ENCODE assay signal across 7 cellular contexts in the genomic region with DNA sequence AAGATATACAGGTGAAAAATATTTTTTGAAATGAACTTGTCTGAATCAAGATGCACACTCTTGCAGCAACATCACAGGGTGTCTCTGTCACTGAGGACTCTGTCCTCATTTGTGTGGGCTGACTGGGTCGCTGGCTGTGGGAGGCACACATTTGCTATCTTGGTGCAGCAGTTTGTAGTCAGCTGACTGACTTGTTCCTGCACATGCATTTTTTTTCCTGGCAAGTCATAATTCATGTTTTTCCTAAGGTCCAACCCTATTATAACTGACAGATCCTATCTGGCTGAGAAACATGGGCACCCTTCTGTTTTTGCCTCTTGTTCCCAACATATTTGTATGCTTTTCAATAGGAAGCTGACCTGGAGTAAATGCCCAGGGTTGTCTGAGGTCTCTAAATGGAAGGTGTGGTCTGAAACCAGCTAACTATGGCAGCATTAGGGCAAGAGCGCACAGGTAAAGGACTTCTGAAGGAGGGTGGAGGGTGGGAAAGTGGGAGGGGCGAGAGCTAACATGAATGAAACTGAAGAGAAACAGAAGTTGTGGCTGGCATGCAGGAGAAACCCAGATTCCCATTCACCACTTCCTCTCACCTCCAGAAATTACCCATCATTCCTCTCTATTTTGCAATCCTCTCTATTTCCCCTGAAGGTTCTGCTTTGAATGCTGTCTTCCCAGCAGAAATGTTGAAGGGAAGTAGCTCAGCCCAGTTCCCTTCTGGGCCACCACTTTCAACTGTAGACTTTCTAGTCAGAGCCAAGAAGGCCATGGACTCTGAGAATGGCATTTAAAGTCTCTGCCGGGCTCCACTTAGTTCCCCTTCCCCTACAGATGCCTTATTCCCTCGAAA.
A peak's percentile ranks its signal among the peaks of the same experiment; 100 is the strongest.
DNase-seq lines count a peak whose midpoint lies in the region; ATAC-seq, FAIRE-seq and TF ChIP-seq lines count a peak whose summit lies in the region.

No MANE protein-coding gene starts in this region.

- TF ChIP-seq CTCF in HL-60 (IDR thresholded peaks at IDR 0.05; ENCODE audit: insufficient read depth, low read length): no peak
- TF ChIP-seq CTCF in fibroblast of villous mesenchyme (IDR thresholded peaks at IDR 0.05; ENCODE audit: insufficient read depth, low read depth, low read length): no peak
- no peak for TF ChIP-seq CTCF in D721Med (IDR thresholded peaks at IDR 0.05; ENCODE audit: insufficient read depth, missing control alignments)

- no peak for ATAC-seq in HG02798 (IDR thresholded peaks at IDR 0.05; ENCODE audit: poor library complexity, unreplicated experiment)
- no peak for ATAC-seq in GM21423 (IDR thresholded peaks at IDR 0.05; ENCODE audit: unreplicated experiment)

- H3K4me2 ChIP-seq in skeletal muscle satellite cell (ENCODE audit: low read length): peak overlapping the region; percentile 74

- H3K4me3 ChIP-seq in HL-60 (replicated peaks; ENCODE audit: insufficient read depth, low read length) (no peak overlapping the region; the same call in 1 of the 2 replicates), fibroblast of villous mesenchyme (ENCODE audit: low read depth, low read length) (no peak overlapping the region), skeletal muscle satellite cell (ENCODE audit: low read length) (peak overlapping the region; percentile 32)

- DNase-seq in HL-60 (ENCODE audit: low read depth in 1 of 2, low spot score in 1 of 2): peak; percentile 92 to 97
- DNase-seq in SKM-1 (lab: John Stamatoyannopoulos, UW; ENCODE audit: unreplicated experiment): peak; percentile 88
- DNase-seq in fibroblast of villous mesenchyme (ENCODE audit: low read depth): peak; percentile 37
- no peak for DNase-seq in D721Med (ENCODE audit: insufficient read length, low spot score)

- no peaks in the 10 kb centered on the region for H3K27me3 ChIP-seq in HL-60 (ENCODE audit: insufficient read depth, poor library complexity, severe bottlenecking)
- no peaks in the 10 kb centered on the region for H3K27me3 ChIP-seq in skeletal muscle satellite cell (ENCODE audit: control insufficient read depth, insufficient read depth, low read length)

- H3K36me3 ChIP-seq in skeletal muscle satellite cell (ENCODE audit: insufficient read depth, low read length): no peaks in the 10 kb centered on the region

- peak overlapping the region; percentile 53 for H3K9ac ChIP-seq in skeletal muscle satellite cell (ENCODE audit: low read depth, low read length)

- H3K27ac ChIP-seq in HL-60 (replicated peaks): peak overlapping the region; percentile 71

- no peaks in the 10 kb centered on the region for H3K9me3 ChIP-seq in skeletal muscle satellite cell (replicated peaks; ENCODE audit: low read length)

- no peak for FAIRE-seq in D721Med (lab: Jason Lieb, UNC)

- H3K4me1 ChIP-seq in skeletal muscle satellite cell (ENCODE audit: control insufficient read depth, insufficient read depth, low read length): peaks cover 47% of the 10 kb centered on the region
